10 cellular contexts compared by ENCODE assay signal in genomic region chr21:45317401-45318145, GRCh38. TPM values are rescaled to one million over a fixed set of nuclear protein-coding genes. Genes with fewer than 3 reads are reported as not detected.
DNase-seq lines count a peak whose midpoint lies in the region; ATAC-seq and TF ChIP-seq lines count a peak whose summit lies in the region.
"Had no signal": no experiment of that assay in that cellular context is flagged by ENCODE, and none has a peak within 500 bp of the region (broad histone marks: within the 10 kb centered on the region; RNA-seq: fewer than 3 reads in every experiment).

No MANE protein-coding gene starts in this region.

- H3K4me1 ChIP-seq in Panc1 (ENCODE audit: control insufficient read depth, insufficient read depth, low read length), result peaks cover 56% of the 10 kb centered on the region
- H3K4me1 ChIP-seq in parathyroid adenoma, result no peaks in the 10 kb centered on the region
- peaks cover 8% of the 10 kb centered on the region for H3K4me1 ChIP-seq in hepatocyte (ENCODE audit: insufficient read depth)

- DNase-seq in AG08396 (ENCODE audit: low spot score), result peak; percentile 81
- DNase-seq in Panc1 (ENCODE audit: low read depth, low spot score), result no peak
- DNase-seq in fibroblast of pulmonary artery (ENCODE audit: low read depth), result peak; percentile 73
- DNase-seq in hepatocyte (ENCODE audit: low spot score), result no peak
- no peak for DNase-seq in stimulated activated CD4-positive, alpha-beta T cell treated with anti-CD3 and anti-CD28 coated beads, Interleukin-4, amount 100 ng/mL, for 4 hours
- no peak for DNase-seq in NCI-H1694 treated with DMSO at 0.1 percent for 48 hours (lab: John Stamatoyannopoulos, UW)
- DNase-seq in activated naive CD4-positive, alpha-beta T cell treated with Interleukin-2 at 50 U/mL for 16 hours, result no peak
- DNase-seq: NCI-H2029 had no signal

- H3K79me2 ChIP-seq in parathyroid adenoma (no peaks in the 10 kb centered on the region), hepatocyte (no peaks in the 10 kb centered on the region)

- no peaks in the 10 kb centered on the region for H3K9me2 ChIP-seq in hepatocyte (replicated peaks; ENCODE audit: insufficient read depth)

- no peaks in the 10 kb centered on the region for H3K9me3 ChIP-seq in Panc1 (ENCODE audit: control insufficient read depth, insufficient read depth, low read depth, low read length)
- no peaks in the 10 kb centered on the region for H3K9me3 ChIP-seq in parathyroid adenoma (ENCODE audit: control insufficient read depth, low read length)
- no peaks in the 10 kb centered on the region for H3K9me3 ChIP-seq in hepatocyte (ENCODE audit: low read depth)

- no peak overlapping the region for H3K4me3 ChIP-seq in Panc1 (ENCODE audit: low read depth in 2 of 2, low read length in 2 of 2)
- no peak overlapping the region for H3K4me3 ChIP-seq in fibroblast of pulmonary artery (replicated peaks; ENCODE audit: low read depth, low read length)
- H3K4me3 ChIP-seq in parathyroid adenoma (ENCODE audit: low read depth, low read length), result no peak overlapping the region
- no peak overlapping the region for H3K4me3 ChIP-seq in hepatocyte

- H3K4me2 ChIP-seq in parathyroid adenoma (ENCODE audit: low read length), result no peak overlapping the region
- H3K4me2 ChIP-seq in hepatocyte, result no peak overlapping the region

- no peaks in the 10 kb centered on the region for H4K20me1 ChIP-seq in hepatocyte (ENCODE audit: insufficient read depth, poor library complexity, severe bottlenecking)

- H3K36me3 ChIP-seq in Panc1 (ENCODE audit: control insufficient read depth, insufficient read depth, low read length) (no peaks in the 10 kb centered on the region), parathyroid adenoma (ENCODE audit: control insufficient read depth, insufficient read depth, low read length) (no peaks in the 10 kb centered on the region), hepatocyte (replicated peaks; ENCODE audit: insufficient read depth, low read depth) (no peaks in the 10 kb centered on the region)

- BruUV-seq in Panc1 (replicated peaks; lab: Mats Ljungman, UMichigan), result no TSS peak

- H3K27me3 ChIP-seq in Panc1 (ENCODE audit: control insufficient read depth, insufficient read depth, low read length), result no peaks in the 10 kb centered on the region
- H3K27me3 ChIP-seq in parathyroid adenoma (ENCODE audit: control insufficient read depth, insufficient read depth, low read length), result no peaks in the 10 kb centered on the region
- no peaks in the 10 kb centered on the region for H3K27me3 ChIP-seq in hepatocyte

- WGBS in hepatocyte (ENCODE audit: low lambda C conversion rate, missing lambda C conversion rate), result 89% methylated on average over 17 of the region's 17 CpGs

- POLR2A ChIA-PET in Panc1 (lab: Charles Lee), result interaction anchor here (0.6 kb wide), 1 partner anchor 31 kb away, joined by 3 read pairs; no protein-coding TSS in a partner anchor

- in situ Hi-C loops in Panc1 (cut with HindIII; ENCODE audit: low pct_unique_long_range_greater_than_20kb, low sequenced_read_pairs), result no loop called here

- CTCF ChIA-PET in Panc1 (lab: Charles Lee), result no interaction called here

- H3K9ac ChIP-seq in parathyroid adenoma, result no peak overlapping the region

- ATAC-seq in Panc1, result no peak
- ATAC-seq: stimulated activated effector memory CD8-positive, alpha-beta T cell treated with anti-CD3 and anti-CD28 coated beads, Interleukin-12 subunit alpha, Interleukin-12 subunit beta, amount 100 ng/mL, for 72 hours had no signal

- H3K27ac ChIP-seq in Panc1 (ENCODE audit: low read length) (peak overlapping the region; percentile 90), parathyroid adenoma (peak overlapping the region; percentile 78), hepatocyte (no peak overlapping the region)

- intact Hi-C loops in Panc1 (cut with micrococcal nuclease; ENCODE audit: unreplicated experiment), result no loop called here

- H2AFZ ChIP-seq in parathyroid adenoma (no peak overlapping the region), hepatocyte (no peak overlapping the region)

- TF ChIP-seq CTCF in Panc1 (IDR thresholded peaks at IDR 0.05), result no peak
- no peak for TF ChIP-seq CTCF in fibroblast of pulmonary artery (IDR thresholded peaks at IDR 0.05; ENCODE audit: low read length, missing control alignments)
- TF ChIP-seq CTCF in parathyroid adenoma (IDR thresholded peaks at IDR 0.05), result no peak
- no peak for TF ChIP-seq CTCF in hepatocyte (IDR thresholded peaks at IDR 0.05; ENCODE audit: poor library complexity)

RNA-seq across cellular contexts. Expression of gene POFUT2, which starts 29.9 kb away (rescaled TPM):
- 59.6 TPM for total RNA-seq in Panc1 (2021; ENCODE audit: unreplicated experiment)
- polyA plus RNA-seq in Panc1 (2012; ENCODE audit: insufficient read length), result 68.4 TPM
- 25.5 and 30.7 TPM in 2 replicates for total RNA-seq in hepatocyte
- polyA plus RNA-seq in hepatocyte, result 54.4 and 57.7 TPM in 2 replicates

Comparison
In these comparisons a context has a peak if more than half of its experiments do, and no peak if none do; other contexts are left out.
1. DNase-seq: peak in AG08396 (single experiment) and fibroblast of pulmonary artery (single experiment); none in Panc1 (single experiment), hepatocyte (single experiment), stimulated activated CD4-positive, alpha-beta T cell treated with anti-CD3 and anti-CD28 coated beads, Interleukin-4, amount 100 ng/mL, for 4 hours (0 of 2), NCI-H1694 treated with DMSO at 0.1 percent for 48 hours (single experiment) and activated naive CD4-positive, alpha-beta T cell treated with Interleukin-2 at 50 U/mL for 16 hours (single experiment).